In the genomic region with DNA sequence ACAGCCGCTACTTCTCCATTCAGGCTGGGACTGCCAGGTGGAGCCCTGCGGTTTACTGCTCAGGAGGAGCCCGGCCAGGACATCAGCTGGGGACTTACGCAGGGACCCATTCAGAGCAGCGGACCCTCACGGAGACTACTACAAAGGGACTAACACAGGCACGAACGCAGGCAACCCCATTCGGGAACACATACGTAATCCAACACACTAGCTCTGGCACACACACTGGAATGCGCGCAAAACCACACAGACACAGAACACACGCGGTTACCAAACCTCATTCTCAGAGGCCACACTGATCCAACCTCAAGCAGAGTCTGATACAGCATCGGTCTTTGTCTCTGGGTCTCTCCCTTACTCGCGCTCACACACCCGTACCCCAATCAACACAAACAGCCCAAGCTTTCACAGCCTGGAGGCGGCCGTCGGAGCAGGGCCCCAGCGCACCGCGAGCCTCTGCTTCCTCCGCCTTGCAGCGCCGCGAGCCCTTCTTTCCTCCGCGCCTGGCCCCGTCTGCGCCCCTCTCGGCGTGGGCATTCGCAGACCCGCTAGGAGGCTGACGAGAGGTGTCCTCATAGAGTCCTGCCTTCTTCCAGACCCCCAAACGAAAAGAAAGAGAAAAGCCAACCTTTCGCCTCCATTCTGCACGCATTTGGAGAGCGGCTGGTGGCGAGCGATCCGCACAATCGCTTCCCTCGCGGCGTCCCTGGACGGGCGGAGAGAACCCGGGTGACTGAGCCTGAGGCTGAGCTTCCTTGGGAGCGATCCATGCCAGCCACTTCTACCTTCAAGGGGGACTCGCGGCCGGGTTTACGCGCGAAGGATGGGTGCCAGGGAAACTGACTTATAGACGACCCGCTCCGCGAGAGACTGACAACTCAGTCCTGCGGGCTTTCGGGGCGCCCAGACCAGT, we compare ENCODE assay signal across 11 cellular contexts. TPM values are rescaled to one million over a fixed set of nuclear protein-coding genes. Genes with fewer than 3 reads are reported as not detected.
A peak's percentile ranks its signal among the peaks of the same experiment; 100 is the strongest.
DNase-seq lines count a peak whose midpoint lies in the region; ATAC-seq, FAIRE-seq and TF ChIP-seq lines count a peak whose summit lies in the region.
"Had no signal": no experiment of that assay in that cellular context is flagged by ENCODE, and none has a peak within 500 bp of the region (broad histone marks: within the 10 kb centered on the region; RNA-seq: fewer than 3 reads in every experiment).

No MANE protein-coding gene starts in this region.

- H3K4me1 Mint-ChIP-seq in stimulated activated memory B cell treated with anti-CD40 and anti-IgM and Interleukin-4, amounts not matched to agents 10 μg/mL and 1 μg/mL and 100 μg/mL, for 72 hours, result peaks cover 55% of the 10 kb centered on the region

- H3K4me3 Mint-ChIP-seq in stimulated activated memory B cell treated with anti-CD40 and anti-IgM and Interleukin-4, amounts not matched to agents 10 μg/mL and 1 μg/mL and 100 μg/mL, for 72 hours, result peak overlapping the region; percentile 42
- H3K4me3 Mint-ChIP-seq: CD4-positive, alpha-beta T cell had no signal

- H3K27ac Mint-ChIP-seq in stimulated activated memory B cell treated with anti-CD40 and anti-IgM and Interleukin-4, amounts not matched to agents 10 μg/mL and 1 μg/mL and 100 μg/mL, for 72 hours, result no peak overlapping the region
- H3K27ac Mint-ChIP-seq: CD4-positive, alpha-beta T cell; immature natural killer cell had no signal

- H3K27me3 Mint-ChIP-seq in stimulated activated memory B cell treated with anti-CD40 and anti-IgM and Interleukin-4, amounts not matched to agents 10 μg/mL and 1 μg/mL and 100 μg/mL, for 72 hours, result peaks cover 92% of the 10 kb centered on the region

- BruUV-seq in endothelial cell of umbilical vein (replicated peaks; lab: Mats Ljungman, UMichigan), result no TSS peak

- H3K27me3 ChIP-seq in RWPE2 (ENCODE audit: insufficient read depth, poor library complexity, severe bottlenecking) (peaks cover 100% of the 10 kb centered on the region), endothelial cell of umbilical vein (ENCODE audit: control insufficient read depth in 2 of 2, insufficient read depth in 2 of 2, low read length in 2 of 2) (peaks cover 92 to 98% of the 10 kb centered on the region in 2 experiments)

- no peaks in the 10 kb centered on the region for H3K79me2 ChIP-seq in endothelial cell of umbilical vein (ENCODE audit: control insufficient read depth, insufficient read depth, low read length)

- no peak; the same call in 2 of the 3 replicates for ATAC-seq in RWPE2 (ENCODE audit: low read depth)
- ATAC-seq in stimulated activated memory B cell treated with anti-CD40 and anti-IgM and Interleukin-4, amounts not matched to agents 10 μg/mL and 1 μg/mL and 100 μg/mL, for 72 hours, result no peak
- ATAC-seq in HG03342 (IDR thresholded peaks at IDR 0.05; ENCODE audit: unreplicated experiment), result no peak

- H3K4me2 ChIP-seq in endothelial cell of umbilical vein (ENCODE audit: insufficient read depth, low read length), result no peak overlapping the region

- DNase-seq in activated T-cell treated with anti-CD3 and anti-CD28 coated beads, Interleukin-2, amount 50 U/mL, for 1 hour, result peak; percentile 21
- DNase-seq in activated T-cell treated with anti-CD3 and anti-CD28 coated beads for 4 hours (no peak), RWPE2 (ENCODE audit: low spot score) (peak; percentile 85), endothelial cell of umbilical vein (ENCODE audit: low read depth, low spot score) (no peak), NCI-H2081 (lab: John Stamatoyannopoulos, UW) (no peak)
- DNase-seq in activated effector memory CD4-positive, alpha-beta T cell treated with Interleukin-2 at 50 U/mL for 16 hours, result no peak
- DNase-seq: CD4-positive, alpha-beta T cell; immature natural killer cell had no signal

- H3K27ac ChIP-seq in RWPE2 (ENCODE audit: poor library complexity, severe bottlenecking), result no peak overlapping the region
- no peak overlapping the region for H3K27ac ChIP-seq in endothelial cell of umbilical vein (ENCODE audit: insufficient read depth, low read depth, low read length)

- H3K9me3 ChIP-seq in RWPE2 (ENCODE audit: severe bottlenecking), result no peaks in the 10 kb centered on the region
- no peaks in the 10 kb centered on the region for H3K9me3 ChIP-seq in endothelial cell of umbilical vein (replicated peaks; ENCODE audit: control insufficient read depth, insufficient read depth, low read length)

- H4K20me1 ChIP-seq in endothelial cell of umbilical vein (replicated peaks; ENCODE audit: control insufficient read depth, extremely low read depth, insufficient read depth, low read length), result no peaks in the 10 kb centered on the region

- FAIRE-seq in endothelial cell of umbilical vein (lab: Jason Lieb, UNC), result no peak

- no peaks in the 10 kb centered on the region for H3K9me1 ChIP-seq in endothelial cell of umbilical vein (replicated peaks; ENCODE audit: control insufficient read depth, extremely low read depth, insufficient read depth, low read length)

- H3K4me3 ChIP-seq in RWPE2 (ENCODE audit: severe bottlenecking) (no peak overlapping the region), endothelial cell of umbilical vein (replicated peaks in 1 of 3; ENCODE audit: insufficient read depth in 1 of 3, low read depth in 1 of 3, low read length in 3 of 3) (no peak overlapping the region)

- no peak overlapping the region for H3K9ac ChIP-seq in endothelial cell of umbilical vein (replicated peaks; ENCODE audit: extremely low read depth, insufficient read depth, low read length)

- TF ChIP-seq CTCF in RWPE2 (IDR thresholded peaks at IDR 0.05; ENCODE audit: poor library complexity, severe bottlenecking) (no peak), endothelial cell of umbilical vein (IDR thresholded peaks at IDR 0.05; ENCODE audit: extremely low read depth in 1 of 2, insufficient read depth in 1 of 2, low read depth in 1 of 2, low read length in 2 of 2) (no peak)

- H3K4me1 ChIP-seq in RWPE2 (ENCODE audit: insufficient read depth, poor library complexity, severe bottlenecking), result no peaks in the 10 kb centered on the region
- H3K4me1 ChIP-seq in endothelial cell of umbilical vein (ENCODE audit: control insufficient read depth, extremely low read depth, insufficient read depth, low read length), result no peaks in the 10 kb centered on the region

- peaks cover 6% of the 10 kb centered on the region for H3K36me3 Mint-ChIP-seq in stimulated activated memory B cell treated with anti-CD40 and anti-IgM and Interleukin-4, amounts not matched to agents 10 μg/mL and 1 μg/mL and 100 μg/mL, for 72 hours

- POLR2A ChIA-PET in endothelial cell of umbilical vein (lab: Charles Lee), result no interaction called here

- no peaks in the 10 kb centered on the region for H3K36me3 ChIP-seq in RWPE2 (ENCODE audit: low read depth)
- H3K36me3 ChIP-seq in endothelial cell of umbilical vein (ENCODE audit: control insufficient read depth in 2 of 2, extremely low read depth in 1 of 2, insufficient read depth in 2 of 2, low read length in 2 of 2), result no peaks in the 10 kb centered on the region

- intact Hi-C loops in endothelial cell of umbilical vein (cut with micrococcal nuclease), result no loop called here

- dilution Hi-C loops in endothelial cell of umbilical vein (cut with MboI; ENCODE audit: extremely low pct_ligation_motif_present, low sequenced_read_pairs), result no loop called here

- TF ChIP-seq POLR2A in endothelial cell of umbilical vein (IDR thresholded peaks at IDR 0.05; ENCODE audit: low read depth, low read length), result no peak

- H2AFZ ChIP-seq in endothelial cell of umbilical vein (ENCODE audit: low read depth, low read length), result no peak overlapping the region

- H3K9me3 Mint-ChIP-seq in stimulated activated memory B cell treated with anti-CD40 and anti-IgM and Interleukin-4, amounts not matched to agents 10 μg/mL and 1 μg/mL and 100 μg/mL, for 72 hours, result peaks cover 2% of the 10 kb centered on the region
- H3K9me3 Mint-ChIP-seq: CD4-positive, alpha-beta T cell had no signal

- CTCF ChIA-PET in endothelial cell of umbilical vein (lab: Charles Lee), result interaction anchor here (0.6 to 4.5 kb wide), 7 partner anchors 8 to 153 kb away, joined by 3 to 37 read pairs (median 4); no protein-coding TSS in a partner anchor

TF ChIP-seq in endothelial cell of umbilical vein, 7 proteins besides CTCF, POLR2A, EP300 and RAD21:
- TF ChIP-seq POLR2AphosphoS5 (IDR thresholded peaks at IDR 0.05; ENCODE audit: insufficient read depth, low read depth, low read length), result no peak
- TF ChIP-seq MYC (IDR thresholded peaks at IDR 0.05; ENCODE audit: low read depth, low read length), result no peak
- peak; percentile 41 for TF ChIP-seq EZH2 (IDR thresholded peaks at IDR 0.05; ENCODE audit: borderline replicate concordance, low read depth, low read length, severe bottlenecking)

RNA-seq across cellular contexts. Expression of a gene that starts 1.0 kb away (rescaled TPM):
- not detected in 2 replicates for total RNA-seq in endothelial cell of umbilical vein
- 0.04 TPM in 1 of 2 replicates, not detected in the other for polyA plus RNA-seq in endothelial cell of umbilical vein
- not detected in 2 replicates for polyA plus RNA-seq in endothelial cell of umbilical vein (2011; cell fraction: cytosol; rRNA removed)
- polyA plus RNA-seq in endothelial cell of umbilical vein (2011; cell fraction: nucleus; rRNA removed), result not detected in 2 replicates
- not detected in 2 replicates for polyA plus RNA-seq in endothelial cell of umbilical vein (2012)
- not detected in 2 replicates for polyA minus RNA-seq in endothelial cell of umbilical vein
- not detected for polyA minus RNA-seq in endothelial cell of umbilical vein (2011; cell fraction: cytosol; rRNA and poly(A)+ RNA removed)
- polyA minus RNA-seq in endothelial cell of umbilical vein (2011; cell fraction: nucleus; rRNA and poly(A)+ RNA removed), result not detected in 2 replicates
- total RNA-seq: CD4-positive, alpha-beta T cell; HT-29 had no signal
- polyA plus RNA-seq: immature natural killer cell had no signal

RNA-seq across cellular contexts. Expression of a gene that starts 24.9 kb away (rescaled TPM):
- 9.7 and 11.3 TPM in 2 replicates for total RNA-seq in endothelial cell of umbilical vein
- polyA plus RNA-seq in endothelial cell of umbilical vein, result 8.8 and 8.9 TPM in 2 replicates
- 8.8 and 9.3 TPM in 2 replicates for polyA plus RNA-seq in endothelial cell of umbilical vein (2011; cell fraction: cytosol; rRNA removed)
- polyA plus RNA-seq in endothelial cell of umbilical vein (2011; cell fraction: nucleus; rRNA removed), result 26.9 and 28.0 TPM in 2 replicates
- 7.5 and 8.5 TPM in 2 replicates for polyA plus RNA-seq in endothelial cell of umbilical vein (2012)
- 8.0 and 8.5 TPM in 2 replicates for polyA minus RNA-seq in endothelial cell of umbilical vein
- polyA minus RNA-seq in endothelial cell of umbilical vein (2011; cell fraction: cytosol; rRNA and poly(A)+ RNA removed), result 9.7 TPM
- polyA minus RNA-seq in endothelial cell of umbilical vein (2011; cell fraction: nucleus; rRNA and poly(A)+ RNA removed), result 5.6 and 6.9 TPM in 2 replicates

Comparison
In these comparisons a context has a peak if more than half of its experiments do, and no peak if none do; other contexts are left out.
1. DNase-seq: peak in activated T-cell treated with anti-CD3 and anti-CD28 coated beads, Interleukin-2, amount 50 U/mL, for 1 hour (single experiment) and RWPE2 (single experiment); none in activated T-cell treated with anti-CD3 and anti-CD28 coated beads for 4 hours (single experiment), endothelial cell of umbilical vein (single experiment), activated effector memory CD4-positive, alpha-beta T cell treated with Interleukin-2 at 50 U/mL for 16 hours (single experiment) and NCI-H2081 (0 of 2).